In genomic region chr14:57637901-57638300, GRCh38 we compare ENCODE assay signal across 8 cellular contexts.
"Had no signal": no experiment of that assay in that cellular context is flagged by ENCODE, and none has a peak within 500 bp of the region (broad histone marks: within the 10 kb centered on the region; RNA-seq: fewer than 3 reads in every experiment).

No MANE protein-coding gene starts in this region.

- DNase-seq: GDM1, GF-D8 had no signal

- ATAC-seq: GM12878 had no signal

- H3K4me3 ChIP-seq: GM12878 had no signal

- FAIRE-seq: G401.6, GM12878, GM12891, GM12892, GM18507, GM19239 had no signal
